In genomic region chr6:35519313-35520015, GRCh38 we compare ENCODE assay signal across 20 cellular contexts. TPM values are rescaled to one million over a fixed set of nuclear protein-coding genes. Genes with fewer than 3 reads are reported as not detected.
DNase-seq lines count a peak whose midpoint lies in the region; ATAC-seq and TF ChIP-seq lines count a peak whose summit lies in the region.
"Had no signal": no experiment of that assay in that cellular context is flagged by ENCODE, and none has a peak within 500 bp of the region (broad histone marks: within the 10 kb centered on the region; RNA-seq: fewer than 3 reads in every experiment).

No MANE protein-coding gene starts in this region.

- intact Hi-C loops in Caco-2 (cut with micrococcal nuclease; ENCODE audit: unreplicated experiment) = loop anchor here (10.0 kb wide), 1 partner anchor 225 kb away; the partner anchor contains the start of gene DEF6

- no peaks in the 10 kb centered on the region for H3K9me3 Mint-ChIP-seq in Caco-2 (ENCODE audit: unreplicated experiment)
- H3K9me3 Mint-ChIP-seq: CD8-positive, alpha-beta memory T cell had no signal

- no peaks in the 10 kb centered on the region for H3K36me3 Mint-ChIP-seq in Caco-2 (ENCODE audit: insufficient read depth, unreplicated experiment)

- peak overlapping the region; percentile 85 for H3K27ac Mint-ChIP-seq in Caco-2 (ENCODE audit: unreplicated experiment)
- H3K27ac Mint-ChIP-seq: CD8-positive, alpha-beta memory T cell had no signal

- POLR2A ChIA-PET in Caco-2 (lab: Charles Lee) = interaction anchor here (0.6 kb wide), 1 partner anchor 42 kb away, joined by 3 read pairs; no protein-coding TSS in a partner anchor

- TF ChIP-seq CTCF in Caco-2 (IDR thresholded peaks at IDR 0.05; ENCODE audit: insufficient read depth in 1 of 2, low read depth in 1 of 2, low read length in 1 of 2, severe bottlenecking in 1 of 2, unreplicated experiment in 1 of 2) (no peak), RWPE2 (IDR thresholded peaks at IDR 0.05; ENCODE audit: poor library complexity, severe bottlenecking) (no peak)

- H3K4me1 Mint-ChIP-seq in Caco-2 (ENCODE audit: low read depth, unreplicated experiment) = peaks cover 7% of the 10 kb centered on the region

- H3K9me3 ChIP-seq in Caco-2 = no peaks in the 10 kb centered on the region
- H3K9me3 ChIP-seq in RWPE2 (ENCODE audit: severe bottlenecking) = no peaks in the 10 kb centered on the region
- H3K9me3 ChIP-seq: SJCRH30 had no signal

- H3K27ac ChIP-seq in RWPE2 (ENCODE audit: poor library complexity, severe bottlenecking) = no peak overlapping the region
- H3K27ac ChIP-seq: C4-2B, SJCRH30 had no signal

- H3K36me3 ChIP-seq in Caco-2 (ENCODE audit: control insufficient read depth, insufficient read depth, low read length) (no peaks in the 10 kb centered on the region), H7 (replicated peaks; ENCODE audit: control insufficient read depth, insufficient read depth, low read length) (no peaks in the 10 kb centered on the region), RWPE2 (ENCODE audit: low read depth) (no peaks in the 10 kb centered on the region)
- H3K36me3 ChIP-seq: SJCRH30 had no signal

- H3K4me3 ChIP-seq in Caco-2 (ENCODE audit: low read depth, low read length) (no peak overlapping the region), H7 (ENCODE audit: insufficient read depth, low read depth, low read length) (no peak overlapping the region), RWPE2 (ENCODE audit: severe bottlenecking) (no peak overlapping the region)
- H3K4me3 ChIP-seq: SJCRH30 had no signal

- CTCF ChIA-PET in Caco-2 (lab: Charles Lee) = interaction anchor here (1.2 to 1.5 kb wide), 2 partner anchors 217 to 218 kb away, joined by 3 to 4 read pairs; partner anchors contain the start of gene ARMC12

- H3K27me3 ChIP-seq in Caco-2 (replicated peaks; ENCODE audit: control insufficient read depth, insufficient read depth, low read length) = no peaks in the 10 kb centered on the region
- H3K27me3 ChIP-seq in H7 (ENCODE audit: control insufficient read depth, insufficient read depth, low read length) = no peaks in the 10 kb centered on the region
- no peaks in the 10 kb centered on the region for H3K27me3 ChIP-seq in RWPE2 (ENCODE audit: insufficient read depth, poor library complexity, severe bottlenecking)

- ATAC-seq in RWPE2 (ENCODE audit: low read depth) (peak; percentile 31; the same call in 2 of the 3 replicates), esophagus mucosa (peak; percentile 49), GM21825 (IDR thresholded peaks at IDR 0.05; ENCODE audit: unreplicated experiment) (no peak), HG03565 (IDR thresholded peaks at IDR 0.05; ENCODE audit: unreplicated experiment) (no peak)

- peak overlapping the region; percentile 24 for H3K4me3 Mint-ChIP-seq in Caco-2 (ENCODE audit: unreplicated experiment)

- no TSS peak for BruUV-seq in Caco-2 (replicated peaks; lab: Mats Ljungman, UMichigan)

- peak; percentile 63 for DNase-seq in Caco-2
- peak; percentile 31 for DNase-seq in H7
- no peak for DNase-seq in RWPE2 (ENCODE audit: low spot score)
- no peak for DNase-seq in superior temporal gyrus (ENCODE audit: extremely low spot score)
- DNase-seq in dedifferentiated amniotic fluid mesenchymal stem cell (ENCODE audit: extremely low spot score) = no peak
- DNase-seq: CD8-positive, alpha-beta memory T cell; EL; HCEC 1CT; NCI-H1092; NCI-H1436 treated with DMSO at 0.1 percent for 48 hours; NCI-H1930; NCI-H226; NCI-H510A treated with DMSO at 0.1 percent for 48 hours; NCI-H748 treated with DMSO at 0.1 percent for 48 hours; SJCRH30 had no signal

- H3K4me1 ChIP-seq in Caco-2 = peaks cover 11% of the 10 kb centered on the region; the same call in 1 of the 2 replicates
- H3K4me1 ChIP-seq in RWPE2 (ENCODE audit: insufficient read depth, poor library complexity, severe bottlenecking) = peaks cover 3% of the 10 kb centered on the region
- H3K4me1 ChIP-seq: SJCRH30 had no signal

- H3K27me3 Mint-ChIP-seq in Caco-2 (ENCODE audit: insufficient read depth, unreplicated experiment) = no peaks in the 10 kb centered on the region

RNA-seq across cellular contexts. Expression of gene TULP1, which starts 6.8 kb away (rescaled TPM):
- total RNA-seq in Caco-2 (2022) (not detected in 2 replicates), esophagus mucosa (not detected)
- total RNA-seq in H7 (2014; rRNA removed; shearing (Covaris generic)) = 0.55 and 1.3 TPM in 2 replicates
- total RNA-seq: A172; CD8-positive, alpha-beta memory T cell; SJCRH30 had no signal

RNA-seq across cellular contexts. Expression of gene TEAD3, which starts 22.6 kb away (rescaled TPM):
- total RNA-seq in Caco-2 (2022) = 51.8 and 57.2 TPM in 2 replicates
- 17.6 and 18.0 TPM in 2 replicates for total RNA-seq in H7 (2014; rRNA removed; shearing (Covaris generic))
- 21.7 TPM for total RNA-seq in esophagus mucosa

RNA-seq across cellular contexts. Expression of gene RPL10A, which starts 51.3 kb away (rescaled TPM):
- total RNA-seq in Caco-2 (2022) (1,082 and 1,106 TPM in 2 replicates), esophagus mucosa (1,723 TPM)
- 2,080 and 2,249 TPM in 2 replicates for total RNA-seq in H7 (2014; rRNA removed; shearing (Covaris generic))

Comparison
In these comparisons a context has a peak if more than half of its experiments do, and no peak if none do; other contexts are left out.
1. DNase-seq: peak in Caco-2 (2 of 2) and H7 (single experiment); none in RWPE2 (single experiment), superior temporal gyrus (single experiment) and dedifferentiated amniotic fluid mesenchymal stem cell (single experiment).
2. ATAC-seq: peak in RWPE2 (single experiment) and esophagus mucosa (single experiment); none in GM21825 (single experiment) and HG03565 (single experiment).